In genomic region chr5:50440651-50441478, GRCh38 we compare ENCODE assay signal across 8 cellular contexts. TPM values are rescaled to one million over a fixed set of nuclear protein-coding genes. Genes with fewer than 3 reads are reported as not detected.
A peak's percentile ranks its signal among the peaks of the same experiment; 100 is the strongest.
DNase-seq lines count a peak whose midpoint lies in the region; ATAC-seq, FAIRE-seq and TF ChIP-seq lines count a peak whose summit lies in the region.

EMB (minus strand) TSS chr5:50441288; CDS start chr5:50441151, 137 bp downstream.

- H3K4ac ChIP-seq in H1 (replicated peaks; ENCODE audit: insufficient read length, low read depth, low read length) = no peak within 1 kb of the TSS

- H3K4me1 Mint-ChIP-seq in activated CD4-positive, alpha-beta memory T cell treated with anti-CD3 and anti-CD28 coated beads for 36 hours (ENCODE audit: low read depth) = peaks cover 69% of the 10 kb centered on the region

- H3K4me1 ChIP-seq in H1 (replicated peaks in 1 of 4; ENCODE audit: control insufficient read depth in 3 of 4, insufficient read depth in 4 of 4, low read length in 3 of 4) (0 out of 7 replicates have a peak, but pooled peaks cover 0 to 1% (median 0%) of the 10 kb centered on the region in 4 experiments), mucosa of descending colon (ENCODE audit: low read depth) (no peaks in the 10 kb centered on the region)

- WGBS in H1 (ENCODE audit: extremely low coverage in 1 of 2, insufficient coverage in 1 of 2, insufficient read length in 1 of 2, insufficient replicate concordance in 2 of 2, low coverage in 1 of 2, low lambda C conversion rate in 2 of 2, missing lambda C conversion rate in 1 of 2), 2 experiments = 1% methylated on average over 34 of the region's 80 CpGs; no CpG with 5 or more reads in 1 of the 2 experiments

- peaks cover 5% of the 10 kb centered on the region for H3K36me3 Mint-ChIP-seq in activated CD4-positive, alpha-beta memory T cell treated with anti-CD3 and anti-CD28 coated beads for 36 hours

- FAIRE-seq in H1 (lab: Jason Lieb, UNC) = no peak

- no peaks in the 10 kb centered on the region for H4K20me1 ChIP-seq in H1 (replicated peaks in 1 of 2; ENCODE audit: control insufficient read depth in 1 of 2, insufficient read depth in 2 of 2, low read length in 2 of 2)

- POLR2A ChIA-PET in activated CD4-positive, alpha-beta memory T cell treated with anti-CD3 and anti-CD28 coated beads for 36 hours (lab: Charles Lee) = interaction anchor here (0.6 to 2.4 kb wide), 12 partner anchors 8 to 302 kb away, joined by 3 to 18 read pairs (median 4); partner anchors contain the start of gene PARP8
- POLR2A ChIA-PET in H1 (lab: Charles Lee; ENCODE audit: partially characterized antibody) = interaction anchor here (0.6 to 1.9 kb wide), 9 partner anchors 10 to 407 kb away, joined by 3 to 9 read pairs (median 5); partner anchors contain the start of gene PARP8

- no peaks in the 10 kb centered on the region for H3K9me3 Mint-ChIP-seq in activated CD4-positive, alpha-beta memory T cell treated with anti-CD3 and anti-CD28 coated beads for 36 hours

- peak within 1 kb of the TSS; percentile 32; the same call in 1 of the 2 replicates for H2BK5ac ChIP-seq in H1 (ENCODE audit: low read depth, low read length)

- H3K56ac ChIP-seq in H1 (replicated peaks; ENCODE audit: insufficient read length, low read depth, low read length) = peak within 1 kb of the TSS; percentile 77

- ATAC-seq in HG02943 (IDR thresholded peaks at IDR 0.05; ENCODE audit: low read depth, unreplicated experiment) (peak; percentile 61), mucosa of descending colon (peak; percentile 93)

- no peak within 1 kb of the TSS for H3K23ac ChIP-seq in H1 (ENCODE audit: insufficient read length)

- TF ChIP-seq RAD21 in H1 (IDR thresholded peaks at IDR 0.05 in 1 of 2, conservative IDR thresholded peaks at IDR 0.05 in 1 of 2; ENCODE audit: low read depth in 2 of 2, low read length in 2 of 2) = peak in 1 of 2 experiments; percentile 26; a peak in 3 of 4 replicates

- no peak within 1 kb of the TSS for H2BK20ac ChIP-seq in H1 (ENCODE audit: low read length)

- H4K5ac ChIP-seq in H1 (ENCODE audit: insufficient read length, low read depth, low read length) = peak within 1 kb of the TSS; percentile 48

- H3K14ac ChIP-seq in H1 (ENCODE audit: insufficient read length) = no peak within 1 kb of the TSS

- TF ChIP-seq POLR2A in H1 (IDR thresholded peaks at IDR 0.05; ENCODE audit: control extremely low read depth in 1 of 2, low read depth in 2 of 2, low read length in 2 of 2) = peak; percentile 81 to 84

- H2BK120ac ChIP-seq in H1 (replicated peaks; ENCODE audit: low read depth, low read length) = no peak within 1 kb of the TSS

- 0 out of 2 replicates have a peak within 1 kb of the TSS, but pooled peaks have one; percentile 24 for H2AK5ac ChIP-seq in H1 (ENCODE audit: low read depth, low read length)

- H3K79me2 ChIP-seq in H1 (ENCODE audit: control insufficient read depth in 1 of 2, insufficient read depth in 2 of 2, low read length in 2 of 2) = peaks cover 0 to 6% of the 10 kb centered on the region in 2 experiments; a peak in 1 of 4 replicates

- H3K27ac ChIP-seq in H1 (ENCODE audit: low read depth, low read length) = peak within 1 kb of the TSS; percentile 76

- peak within 1 kb of the TSS; percentile 54 for H4K91ac ChIP-seq in H1 (replicated peaks; ENCODE audit: insufficient read length, low read length)

- H3K27ac Mint-ChIP-seq in activated CD4-positive, alpha-beta memory T cell treated with anti-CD3 and anti-CD28 coated beads for 36 hours = peak within 1 kb of the TSS; percentile 98

- no peak within 1 kb of the TSS for H2BK15ac ChIP-seq in H1 (ENCODE audit: low read length)

- CTCF ChIA-PET in activated CD4-positive, alpha-beta memory T cell treated with anti-CD3 and anti-CD28 coated beads for 36 hours (lab: Charles Lee) = interaction anchor here (1.1 to 1.8 kb wide), 8 partner anchors 10 to 318 kb away, joined by 3 to 11 read pairs (median 4); partner anchors contain the start of gene PARP8
- CTCF ChIA-PET in H1 (lab: Charles Lee; ENCODE audit: partially characterized antibody) = interaction anchor here (1.2 to 1.7 kb wide), 2 partner anchors 18 to 256 kb away, joined by 3 to 5 read pairs; no protein-coding TSS in a partner anchor

- H3K23me2 ChIP-seq in H1 (ENCODE audit: low read depth, low read length) = no peaks in the 10 kb centered on the region; the same call in 1 of the 2 replicates

- H3K4me3 Mint-ChIP-seq in activated CD4-positive, alpha-beta memory T cell treated with anti-CD3 and anti-CD28 coated beads for 36 hours = peak within 1 kb of the TSS; percentile 92

- peak within 1 kb of the TSS; percentile 99 for H2AFZ ChIP-seq in H1 (ENCODE audit: low read length)

- TF ChIP-seq EP300 in H1 (IDR thresholded peaks at IDR 0.05; ENCODE audit: borderline replicate concordance in 1 of 2, low read depth in 2 of 2, low read length in 2 of 2) = no peak

- no peaks in the 10 kb centered on the region for H3K79me1 ChIP-seq in H1 (ENCODE audit: low read depth, low read length)

- H2BK12ac ChIP-seq in H1 (ENCODE audit: low read depth, low read length) = peak within 1 kb of the TSS; percentile 6; the same call in 1 of the 2 replicates

- H3K27me3 ChIP-seq in H1 (replicated peaks in 1 of 4; ENCODE audit: control insufficient read depth in 3 of 4, extremely low read depth in 1 of 4, insufficient read depth in 3 of 4, low read length in 3 of 4) = no peaks in the 10 kb centered on the region

- H3K4me2 ChIP-seq in H1 (ENCODE audit: insufficient read depth in 1 of 2, low read depth in 2 of 2, low read length in 2 of 2) = peak within 1 kb of the TSS; percentile 63 to 67

- H3K4me3 ChIP-seq in H1 (ENCODE audit: extremely low read depth in 1 of 4, insufficient read depth in 2 of 4, low read depth in 3 of 4, low read length in 4 of 4) (peak within 1 kb of the TSS; percentile 61 to 84 (median 70)), mucosa of descending colon (peak within 1 kb of the TSS; percentile 19)

- H3K36me3 ChIP-seq in H1 (ENCODE audit: control insufficient read depth in 2 of 4, insufficient read depth in 4 of 4, low read length in 3 of 4) (no peaks in the 10 kb centered on the region), mucosa of descending colon (ENCODE audit: low read depth) (no peaks in the 10 kb centered on the region)

- peak within 1 kb of the TSS; percentile 90 for H3K18ac ChIP-seq in H1 (ENCODE audit: extremely low read depth, low read length)

- TF ChIP-seq CTCF in H1 (IDR thresholded peaks at IDR 0.05; ENCODE audit: control extremely low read depth in 1 of 3, insufficient read depth in 1 of 3, low read depth in 1 of 3, low read length in 3 of 3) (peak; percentile 19 to 45 (median 37); a peak in 3 of 4 replicates), mucosa of descending colon (IDR thresholded peaks at IDR 0.05) (no peak)

- H4K8ac ChIP-seq in H1 (ENCODE audit: extremely low read depth, insufficient read depth, low read length) = peak within 1 kb of the TSS; percentile 97

- DNase-seq in NCI-H2107 (lab: John Stamatoyannopoulos, UW) (peak; percentile 10), NCI-H2107 treated with DMSO at 0.1 percent for 48 hours (lab: John Stamatoyannopoulos, UW; ENCODE audit: unreplicated experiment) (no peak), NCI-H226 (peak; percentile 40), H1 (ENCODE audit: low read depth in 1 of 2, low spot score in 2 of 2) (peak; percentile 62 to 84), mucosa of descending colon (peak; percentile 55 to 92 (median 78))
- peak; percentile 89 for DNase-seq in activated CD4-positive, alpha-beta memory T cell treated with anti-CD3 and anti-CD28 coated beads for 36 hours
- DNase-seq in stimulated activated CD8-positive, alpha-beta memory T cell treated with anti-CD3 and anti-CD28 coated beads, Interleukin-4, amount 100 ng/mL, for 4 hours (ENCODE audit: low read depth in 2 of 2, low spot score in 1 of 2) = peak; percentile 24 to 64

- H3K9me3 ChIP-seq in H1 (ENCODE audit: insufficient read depth in 2 of 2, low read depth in 1 of 2, low read length in 1 of 2) (no peaks in the 10 kb centered on the region), mucosa of descending colon (no peaks in the 10 kb centered on the region)

- no peaks in the 10 kb centered on the region for H3K27me3 Mint-ChIP-seq in activated CD4-positive, alpha-beta memory T cell treated with anti-CD3 and anti-CD28 coated beads for 36 hours

- intact Hi-C loops in activated CD4-positive, alpha-beta memory T cell treated with anti-CD3 and anti-CD28 coated beads for 36 hours (cut with micrococcal nuclease) = loop anchor here (2.0 kb wide), 4 partner anchors 60 to 310 kb away; partner anchors contain the start of gene PARP8
- intact Hi-C loops in mucosa of descending colon (cut with DNase I, micrococcal nuclease) = no loop called here

- peak within 1 kb of the TSS; percentile 50 to 91 (median 82) for H3K9ac ChIP-seq in H1 (replicated peaks in 1 of 4; ENCODE audit: extremely low read depth in 1 of 4, low read depth in 3 of 4, low read length in 3 of 4)

TF ChIP-seq in H1, 55 proteins besides CTCF, POLR2A, EP300 and RAD21 (continues in another document):
- TF ChIP-seq MAX (IDR thresholded peaks at IDR 0.05) (peak; percentile 65; the same call in 1 of the 2 replicates), JUND (IDR thresholded peaks at IDR 0.05; ENCODE audit: low read length) (no peak), GTF2F1 (IDR thresholded peaks at IDR 0.05; ENCODE audit: borderline replicate concordance, low read depth, low read length) (0 out of 2 replicates have a peak, but pooled peaks have one; percentile 75), ASH2L (IDR thresholded peaks at IDR 0.05; ENCODE audit: low read length) (peak; percentile 71), CHD2 (IDR thresholded peaks at IDR 0.05; ENCODE audit: low read length) (0 out of 2 replicates have a peak, but pooled peaks have one; percentile 38), TAF1 (IDR thresholded peaks at IDR 0.05; ENCODE audit: low read depth, low read length) (peak; percentile 88), RBBP5 (IDR thresholded peaks at IDR 0.05; ENCODE audit: borderline replicate concordance, low read depth, low read length) (no peak; the same call in 1 of the 2 replicates), SIRT6 (IDR thresholded peaks at IDR 0.05; ENCODE audit: low read length) (no peak)

RNA-seq across cellular contexts. Expression of gene EMB, which starts in this region (rescaled TPM):
- 10 to 100 TPM; 87.6 to 90.2 TPM for total RNA-seq in activated CD4-positive, alpha-beta memory T cell treated with anti-CD3 and anti-CD28 coated beads for 36 hours
- 44.6 and 48.4 TPM in 2 replicates for total RNA-seq in H1 (2021; fragmentation: NEBNext Ultra II Directional; extraction: Animal tissue kit (Norgen Biotek cat#: 25700))
- polyA plus RNA-seq in H1 (2011; rRNA removed) = 13.6 and 29.3 TPM in 2 replicates
- 18.3 TPM for polyA plus RNA-seq in H1 (2011; cell fraction: cytosol; rRNA removed)
- 10.0 TPM for polyA plus RNA-seq in H1 (2011; cell fraction: nucleus; rRNA removed)
- polyA plus RNA-seq in H1 (2012, experiment 1 of 2) = 12.1 to 21.7 TPM (median 13.6 TPM) in 4 replicates
- polyA plus RNA-seq in H1 (2012, experiment 2 of 2) = 1.7 TPM
- polyA plus RNA-seq in H1 (2013, experiment 1 of 2) = 38.4 TPM
- 41.3 TPM for polyA plus RNA-seq in H1 (2013, experiment 2 of 2)
- polyA minus RNA-seq in H1 (2011; rRNA and poly(A)+ RNA removed) = 15.8 and 23.4 TPM in 2 replicates
- polyA minus RNA-seq in H1 (2011; cell fraction: cytosol; rRNA and poly(A)+ RNA removed) = 17.0 TPM
- 48.3 TPM for polyA minus RNA-seq in H1 (2011; cell fraction: nucleus; rRNA and poly(A)+ RNA removed)
- total RNA-seq in mucosa of descending colon = 10 to 100 TPM in 2 of 3 donors, 1 to 10 TPM in 1; 4.2 to 13.7 (median 11.1) TPM
